ENCODE assay signal across 20 cellular contexts in the genomic region with DNA sequence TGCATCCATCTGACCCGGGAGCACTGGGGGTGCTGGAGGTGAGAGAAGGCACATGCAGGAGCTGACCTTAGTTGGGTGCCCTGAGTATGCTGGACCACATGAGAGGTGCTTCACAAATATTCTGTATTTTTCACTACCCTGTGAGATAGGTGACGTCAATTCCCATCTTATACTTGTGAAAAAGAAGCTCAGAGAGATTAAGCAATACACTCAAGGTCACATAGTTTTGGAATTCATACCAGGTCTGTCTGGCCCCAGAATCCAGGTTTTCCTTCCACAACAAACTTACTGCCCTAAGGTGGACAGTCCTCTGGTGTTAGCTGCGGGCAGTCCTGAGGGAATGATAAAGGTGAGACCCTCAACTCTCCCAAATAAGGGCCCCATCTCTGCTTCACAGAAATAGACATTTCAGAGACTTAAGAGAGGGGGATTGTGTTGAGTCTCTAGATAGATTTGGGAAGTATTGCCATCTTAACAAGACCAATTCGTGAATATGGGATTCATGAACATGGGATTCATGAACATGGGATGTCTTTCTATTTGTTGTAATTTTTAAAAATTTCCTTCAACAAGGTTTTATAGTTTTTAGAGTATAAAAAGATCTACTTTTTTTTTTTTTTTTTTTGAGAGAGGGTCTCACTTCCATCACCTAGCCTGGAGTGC.
"Had no signal": no experiment of that assay in that cellular context is flagged by ENCODE, and none has a peak within 500 bp of the region (broad histone marks: within the 10 kb centered on the region; RNA-seq: fewer than 3 reads in every experiment).

No MANE protein-coding gene starts in this region.

- H3K4me1 ChIP-seq: colonic mucosa, parathyroid adenoma, psoas muscle, suprapubic skin, upper lobe of left lung had no signal

- H3K27me3 ChIP-seq: colonic mucosa, dorsolateral prefrontal cortex, hepatocyte, suprapubic skin, thyroid gland, upper lobe of left lung, uterus had no signal

- H2AFZ ChIP-seq: hepatocyte, parathyroid adenoma had no signal

- H3K9ac ChIP-seq: parathyroid adenoma had no signal

- H3K4me2 ChIP-seq: hepatocyte had no signal

- H3K4me3 ChIP-seq: colonic mucosa, dorsolateral prefrontal cortex, hepatocyte, psoas muscle, skin epidermis, suprapubic skin, thyroid gland, upper lobe of left lung, uterus had no signal

- H3K27ac ChIP-seq: colonic mucosa, dorsolateral prefrontal cortex, hepatocyte, parathyroid adenoma, psoas muscle, skin epidermis, suprapubic skin, thyroid gland, upper lobe of left lung had no signal

- ATAC-seq: left colon; naive thymus-derived CD4-positive, alpha-beta T cell; psoas muscle; sciatic nerve; stimulated activated effector memory CD8-positive, alpha-beta T cell treated with anti-CD3 and anti-CD28 coated beads, Interleukin-12 subunit alpha, Interleukin-12 subunit beta, amount 100 ng/mL, for 72 hours; stimulated activated naive CD8-positive, alpha-beta T cell treated with anti-CD3 and anti-CD28 coated beads, Interleukin-15, Interleukin-2, amounts not matched to agents 100 U/mL and 50 U/mL, for 24 hours had no signal

- DNase-seq: effector CD8-positive, alpha-beta T cell; foreskin melanocyte; left colon; nephron progenitor cell; retina; stimulated activated CD4-positive, alpha-beta T cell treated with anti-CD3 and anti-CD28 coated beads, Interleukin-2, amount 100 ng/mL, for 48 hours; stimulated activated naive CD8-positive, alpha-beta T cell treated with anti-CD3 and anti-CD28 coated beads, Interleukin-15, Interleukin-2, amounts not matched to agents 100 U/mL and 50 U/mL, for 24 hours; thyroid gland had no signal

- H3K79me2 ChIP-seq: parathyroid adenoma had no signal

- H3K36me3 ChIP-seq: colonic mucosa, suprapubic skin, thyroid gland, upper lobe of left lung, uterus had no signal

- H3K9me3 ChIP-seq: colonic mucosa, psoas muscle, suprapubic skin, thyroid gland, upper lobe of left lung, uterus had no signal
